8 cellular contexts compared by ENCODE assay signal in genomic region chr9:137199411-137200121, GRCh38. TPM values are rescaled to one million over a fixed set of nuclear protein-coding genes. Genes with fewer than 3 reads are reported as not detected.
DNase-seq lines count a peak whose midpoint lies in the region; ATAC-seq and TF ChIP-seq lines count a peak whose summit lies in the region.

No MANE protein-coding gene starts in this region.

- H3K4me1 ChIP-seq in mucosa of stomach (ENCODE audit: control insufficient read depth, insufficient read depth, low read length) = peaks cover 65% of the 10 kb centered on the region

- no peaks in the 10 kb centered on the region for H3K27me3 ChIP-seq in mucosa of stomach (ENCODE audit: control insufficient read depth, insufficient read depth, low read length)

- TF ChIP-seq CTCF in AG09309 (IDR thresholded peaks at IDR 0.05; ENCODE audit: control insufficient read depth, insufficient read depth, low read depth, low read length, missing control alignments) (no peak), cardiac fibroblast (IDR thresholded peaks at IDR 0.05; ENCODE audit: low read depth, low read length) (peak; percentile 9), GM20000 (IDR thresholded peaks at IDR 0.05; ENCODE audit: extremely low read depth, missing control alignments) (no peak)

- H3K9me3 ChIP-seq in mucosa of stomach (ENCODE audit: control insufficient read depth, low read length) = no peaks in the 10 kb centered on the region

- H3K36me3 ChIP-seq in mucosa of stomach (ENCODE audit: control insufficient read depth, insufficient read depth, low read length) = no peaks in the 10 kb centered on the region

- H3K4me3 ChIP-seq in AG09309 (ENCODE audit: control insufficient read depth, low read depth, low read length) (peak overlapping the region; percentile 42), cardiac fibroblast (replicated peaks in 1 of 2; ENCODE audit: low read depth in 2 of 2, low read length in 2 of 2) (peak overlapping the region; percentile 44 to 49), mucosa of stomach (ENCODE audit: low read length) (no peak overlapping the region)

- DNase-seq in AG09309 (ENCODE audit: low read depth) (no peak), HT-29 (ENCODE audit: low spot score) (peak; percentile 21), cardiac fibroblast (ENCODE audit: low read depth in 2 of 2) (peak in 1 of 2 donors; percentile 48), GM20000 (ENCODE audit: low spot score) (no peak)
- DNase-seq in activated effector memory CD4-positive, alpha-beta T cell treated with anti-CD3 and anti-CD28 coated beads, Interleukin-2, amount 50 U/mL, for 16 hours = no peak

- peak overlapping the region; percentile 57 for H3K9ac ChIP-seq in mucosa of stomach (ENCODE audit: low read length)

- ATAC-seq in HG02884 (IDR thresholded peaks at IDR 0.05; ENCODE audit: unreplicated experiment) (no peak), HG03045 (IDR thresholded peaks at IDR 0.05; ENCODE audit: unreplicated experiment) (no peak)

RNA-seq across cellular contexts. Expression of gene TPRN, which starts 1.0 kb away (rescaled TPM):
- 63.1 and 66.3 TPM in 2 replicates for total RNA-seq in HT-29 (2014; rRNA removed; shearing (Covaris generic))

RNA-seq across cellular contexts. Expression of gene TMEM203, which starts 5.9 kb away (rescaled TPM):
- total RNA-seq in HT-29 (2014; rRNA removed; shearing (Covaris generic)) = 44.7 and 51.5 TPM in 2 replicates

RNA-seq across cellular contexts. Expression of gene NDOR1, which starts 5.9 kb away (rescaled TPM):
- 19.0 and 23.9 TPM in 2 replicates for total RNA-seq in HT-29 (2014; rRNA removed; shearing (Covaris generic))

RNA-seq across cellular contexts. Expression of gene SSNA1, which starts 11.1 kb away (rescaled TPM):
- 184 and 208 TPM in 2 replicates for total RNA-seq in HT-29 (2014; rRNA removed; shearing (Covaris generic))

RNA-seq across cellular contexts. Expression of gene ANAPC2, which starts 11.2 kb away (rescaled TPM):
- total RNA-seq in HT-29 (2014; rRNA removed; shearing (Covaris generic)) = 60.6 and 64.0 TPM in 2 replicates
